ENCODE assay signal across 15 cellular contexts in genomic region chr2:181784556-181784955, GRCh38.
A peak's percentile ranks its signal among the peaks of the same experiment; 100 is the strongest.
DNase-seq lines count a peak whose midpoint lies in the region; ATAC-seq and TF ChIP-seq lines count a peak whose summit lies in the region.
"Had no signal": no experiment of that assay in that cellular context is flagged by ENCODE, and none has a peak within 500 bp of the region (broad histone marks: within the 10 kb centered on the region; RNA-seq: fewer than 3 reads in every experiment).

No MANE protein-coding gene starts in this region.

- peak overlapping the region; percentile 46 for H3K4me2 ChIP-seq in PC-3 (ENCODE audit: low read length)
- peak overlapping the region; percentile 62 for H3K4me2 ChIP-seq in fibroblast of lung (ENCODE audit: extremely low read depth, insufficient read depth, low read length)

- H3K9me2 ChIP-seq in PC-3 (replicated peaks; ENCODE audit: low read length) = no peaks in the 10 kb centered on the region

- no peaks in the 10 kb centered on the region for H3K27me3 ChIP-seq in PC-3 (ENCODE audit: low read length)
- H3K27me3 ChIP-seq in fibroblast of lung (ENCODE audit: control insufficient read depth, insufficient read depth, low read length) = no peaks in the 10 kb centered on the region
- no peaks in the 10 kb centered on the region for H3K27me3 ChIP-seq in stomach
- H3K27me3 ChIP-seq: thyroid gland had no signal

- TF ChIP-seq EP300 in stomach (IDR thresholded peaks at IDR 0.05) = no peak

- ATAC-seq in PC-3 (no peak), HG03442 (IDR thresholded peaks at IDR 0.05; ENCODE audit: unreplicated experiment) (no peak)
- ATAC-seq: activated naive CD8-positive, alpha-beta T cell treated with anti-CD3 and anti-CD28 coated beads, Interleukin-2, amount 50 U/mL, for 24 hours had no signal

- CTCF ChIA-PET in PC-3 (lab: Charles Lee) = no interaction called here

- H3K4me3 ChIP-seq in PC-3 (ENCODE audit: low read length) (no peak overlapping the region), fibroblast of lung (replicated peaks in 1 of 4; ENCODE audit: control extremely low read depth in 1 of 4, insufficient read depth in 1 of 4, low read depth in 3 of 4, low read length in 4 of 4) (no peak overlapping the region), stomach (no peak overlapping the region)
- H3K4me3 ChIP-seq: thyroid gland had no signal

- peak overlapping the region; percentile 35; the same call in 1 of the 2 replicates for H3K9ac ChIP-seq in PC-3 (ENCODE audit: low read length)
- no peak overlapping the region for H3K9ac ChIP-seq in fibroblast of lung (ENCODE audit: insufficient read depth, low read length)

- no peaks in the 10 kb centered on the region for H3K79me2 ChIP-seq in PC-3 (ENCODE audit: low read length)
- H3K79me2 ChIP-seq in fibroblast of lung (ENCODE audit: control insufficient read depth, insufficient read depth, low read length) = no peaks in the 10 kb centered on the region

- H3F3A ChIP-seq in PC-3 (ENCODE audit: low read length, unreplicated experiment) = no peaks in the 10 kb centered on the region

- H3K4me1 ChIP-seq in PC-3 (ENCODE audit: insufficient read depth, low read length) (peaks cover 74% of the 10 kb centered on the region), fibroblast of lung (ENCODE audit: control insufficient read depth, extremely low read depth, insufficient read depth, low read length) (peaks cover 25% of the 10 kb centered on the region), stomach (peaks cover 0 to 47% (median 22%) of the 10 kb centered on the region in 4 donors)

- intact Hi-C loops in PC-3 (cut with micrococcal nuclease) = loop anchor here (2.0 kb wide), 1 partner anchor 14 kb away; no protein-coding TSS in a partner anchor
- intact Hi-C loops in stomach (cut with DNase I; ENCODE audit: low total_unique reads) = no loop called here

- no peak for TF ChIP-seq POLR2A in stomach (IDR thresholded peaks at IDR 0.05)

- POLR2A ChIA-PET in PC-3 (lab: Charles Lee; ENCODE audit: unreplicated experiment) = interaction anchor here (0.7 kb wide), 1 partner anchor 348 kb away, joined by 3 read pairs; no protein-coding TSS in a partner anchor

- H4K20me1 ChIP-seq in PC-3 (ENCODE audit: low read length) (no peaks in the 10 kb centered on the region), fibroblast of lung (ENCODE audit: control insufficient read depth, extremely low read depth, insufficient read depth, low read length) (no peaks in the 10 kb centered on the region)

- DNase-seq in NCI-H1417 (lab: John Stamatoyannopoulos, UW) (peak in 2 of 3 experiments; percentile 51 to 72), NCI-H1417 treated with DMSO at 0.1 percent for 48 hours (lab: John Stamatoyannopoulos, UW) (no peak), PC-3 (peak; percentile 56), fibroblast of lung (ENCODE audit: low read depth in 2 of 2) (peak; percentile 34 to 82), stomach (no peak), GOT3 (lab: John Stamatoyannopoulos, UW) (no peak), Kasumi-1 (lab: John Stamatoyannopoulos, UW) (no peak)
- DNase-seq: activated naive CD8-positive, alpha-beta T cell treated with anti-CD3 and anti-CD28 coated beads, Interleukin-2, amount 50 U/mL, for 24 hours; islet precursor cell; MV-4-11; naive B cell; NCI-H524 treated with DMSO at 0.1 percent for 48 hours; thyroid gland had no signal

- no TSS peak for BruUV-seq in PC-3 (replicated peaks; lab: Mats Ljungman, UMichigan)

- no peak overlapping the region for H2AFZ ChIP-seq in PC-3 (ENCODE audit: low read length)
- no peak overlapping the region for H2AFZ ChIP-seq in fibroblast of lung (ENCODE audit: low read length)

- 24 to 29% (median 27%) methylated on average over 3 of the region's 3 CpGs for WGBS in stomach, 5 donors

- no peaks in the 10 kb centered on the region for H3K9me3 ChIP-seq in PC-3 (ENCODE audit: low read length)
- H3K9me3 ChIP-seq in fibroblast of lung (ENCODE audit: control insufficient read depth, insufficient read depth, low read depth, low read length) = no peaks in the 10 kb centered on the region
- H3K9me3 ChIP-seq in stomach = no peaks in the 10 kb centered on the region
- H3K9me3 ChIP-seq: thyroid gland had no signal

- H3K27ac ChIP-seq in PC-3 (ENCODE audit: low read length) (peak overlapping the region; percentile 83), fibroblast of lung (ENCODE audit: insufficient read depth, low read length) (no peak overlapping the region), stomach (peak overlapping the region in 3 of 5 donors; percentile 32 to 70 (median 39))
- H3K27ac ChIP-seq: thyroid gland, VCaP had no signal

- H3K36me3 ChIP-seq in PC-3 (ENCODE audit: low read depth, low read length) (no peaks in the 10 kb centered on the region), fibroblast of lung (ENCODE audit: control insufficient read depth, insufficient read depth, low read length) (no peaks in the 10 kb centered on the region), stomach (no peaks in the 10 kb centered on the region)
- H3K36me3 ChIP-seq: thyroid gland had no signal

- TF ChIP-seq CTCF in PC-3 (conservative IDR thresholded peaks at IDR 0.05; ENCODE audit: low read depth, low read length) (no peak), fibroblast of lung (conservative IDR thresholded peaks at IDR 0.05 in 1 of 2, IDR thresholded peaks at IDR 0.05 in 1 of 2; ENCODE audit: low read depth in 1 of 2, low read length in 2 of 2) (no peak), stomach (IDR thresholded peaks at IDR 0.05) (no peak)

Comparison
In these comparisons a context has a peak if more than half of its experiments do, and no peak if none do; other contexts are left out.
1. DNase-seq: peak in NCI-H1417 (2 of 3), PC-3 (single experiment) and fibroblast of lung (2 of 2); none in NCI-H1417 treated with DMSO at 0.1 percent for 48 hours (single experiment), stomach (single experiment), GOT3 (single experiment) and Kasumi-1 (0 of 2).